In genomic region chr2:62217980-62218379, GRCh38 we compare ENCODE assay signal across 1 cellular context.
TF ChIP-seq lines count a peak whose summit lies in the region.

No MANE protein-coding gene starts in this region.

TF ChIP-seq in SK-N-SH, 30 proteins besides CTCF, POLR2A, EP300 and RAD21 (continued from another document):
- TF ChIP-seq, protein P1, sequence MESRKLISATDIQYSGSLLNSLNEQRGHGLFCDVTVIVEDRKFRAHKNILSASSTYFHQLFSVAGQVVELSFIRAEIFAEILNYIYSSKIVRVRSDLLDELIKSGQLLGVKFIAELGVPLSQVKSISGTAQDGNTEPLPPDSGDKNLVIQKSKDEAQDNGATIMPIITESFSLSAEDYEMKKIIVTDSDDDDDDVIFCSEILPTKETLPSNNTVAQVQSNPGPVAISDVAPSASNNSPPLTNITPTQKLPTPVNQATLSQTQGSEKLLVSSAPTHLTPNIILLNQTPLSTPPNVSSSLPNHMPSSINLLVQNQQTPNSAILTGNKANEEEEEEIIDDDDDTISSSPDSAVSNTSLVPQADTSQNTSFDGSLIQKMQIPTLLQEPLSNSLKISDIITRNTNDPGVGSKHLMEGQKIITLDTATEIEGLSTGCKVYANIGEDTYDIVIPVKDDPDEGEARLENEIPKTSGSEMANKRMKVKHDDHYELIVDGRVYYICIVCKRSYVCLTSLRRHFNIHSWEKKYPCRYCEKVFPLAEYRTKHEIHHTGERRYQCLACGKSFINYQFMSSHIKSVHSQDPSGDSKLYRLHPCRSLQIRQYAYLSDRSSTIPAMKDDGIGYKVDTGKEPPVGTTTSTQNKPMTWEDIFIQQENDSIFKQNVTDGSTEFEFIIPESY (IDR thresholded peaks at IDR 0.05; ENCODE audit: borderline replicate concordance, low read depth), result no peak
- no peak for TF ChIP-seq USF1 (IDR thresholded peaks at IDR 0.05; ENCODE audit: borderline replicate concordance, low read depth)
- TF ChIP-seq EZH2phosphoT487 (IDR thresholded peaks at IDR 0.05; ENCODE audit: borderline replicate concordance, low read depth), result no peak
- no peak for TF ChIP-seq TCF12 (IDR thresholded peaks at IDR 0.05)
- no peak for TF ChIP-seq POLR2AphosphoS5 (IDR thresholded peaks at IDR 0.05; ENCODE audit: low read depth, low read length)
- TF ChIP-seq SMC3 (IDR thresholded peaks at IDR 0.05; ENCODE audit: low read depth, low read length), result no peak
- no peak for TF ChIP-seq NFIC (IDR thresholded peaks at IDR 0.05; ENCODE audit: borderline replicate concordance)
- no peak for TF ChIP-seq GATA2 (CRISPR knock-in tag; IDR thresholded peaks at IDR 0.05)
- no peak for TF ChIP-seq TAF1 (IDR thresholded peaks at IDR 0.05; ENCODE audit: borderline replicate concordance, low read depth, low read length)
- TF ChIP-seq MXI1 (IDR thresholded peaks at IDR 0.05; ENCODE audit: low read depth, low read length), result no peak
- no peak for TF ChIP-seq RXRA (IDR thresholded peaks at IDR 0.05; ENCODE audit: borderline replicate concordance, low read depth)
- TF ChIP-seq JUND (IDR thresholded peaks at IDR 0.05), result no peak
TF ChIP-seq in SK-N-SH: peak in this region for 0.
